ENCODE assay signal across 15 cellular contexts in genomic region chr15:41825572-41826535, GRCh38. TPM values are rescaled to one million over a fixed set of nuclear protein-coding genes. Genes with fewer than 3 reads are reported as not detected.
DNase-seq lines count a peak whose midpoint lies in the region; ATAC-seq and TF ChIP-seq lines count a peak whose summit lies in the region.
"Had no signal": no experiment of that assay in that cellular context is flagged by ENCODE, and none has a peak within 500 bp of the region (broad histone marks: within the 10 kb centered on the region; RNA-seq: fewer than 3 reads in every experiment).

No MANE protein-coding gene starts in this region.

- H3K27ac Mint-ChIP-seq in CD8-positive, alpha-beta T cell, result peak overlapping the region; percentile 66
- H3K27ac Mint-ChIP-seq in HFFc6 (no peak overlapping the region), brain (peak overlapping the region in 2 of 5 experiments; percentile 13 to 60), natural killer cell (peak overlapping the region in 1 of 2 donors; percentile 72)

- H3K27ac ChIP-seq in CD8-positive, alpha-beta T cell (ENCODE audit: low read depth, low read length), result no peak overlapping the region
- H3K27ac ChIP-seq: gastrocnemius medialis, GM23248 had no signal

- POLR2A ChIA-PET in CD8-positive, alpha-beta T cell (lab: Charles Lee), result no interaction called here

- intact Hi-C loops in CD8-positive, alpha-beta T cell (cut with DNase I, micrococcal nuclease), result loop anchor here (2.0 to 5.0 kb wide), 9 partner anchors 79 to 709 kb away; partner anchors contain the start of genes RPAP1 (in 2 of the 2), TYRO3 (in 2 of the 2), EHD4 (in 1 of the 2) and GANC (in 1 of the 2)
- intact Hi-C loops in natural killer cell (cut with micrococcal nuclease), result loop anchor here (5.0 kb wide), 1 partner anchor 76 kb away; no protein-coding TSS in a partner anchor

- H3K9me3 Mint-ChIP-seq in CD8-positive, alpha-beta T cell, result no peaks in the 10 kb centered on the region
- H3K9me3 Mint-ChIP-seq in HFFc6, result no peaks in the 10 kb centered on the region
- H3K9me3 Mint-ChIP-seq in brain, result peaks cover 0 to 2% (median 0%) of the 10 kb centered on the region in 5 experiments
- no peaks in the 10 kb centered on the region for H3K9me3 Mint-ChIP-seq in natural killer cell
- H3K9me3 Mint-ChIP-seq: CD14-positive monocyte had no signal

- H3K4me3 Mint-ChIP-seq in CD8-positive, alpha-beta T cell, result peak overlapping the region; percentile 83
- no peak overlapping the region for H3K4me3 Mint-ChIP-seq in HFFc6
- H3K4me3 Mint-ChIP-seq in brain, result peak overlapping the region; percentile 54 to 82 (median 71)
- peak overlapping the region; percentile 75 for H3K4me3 Mint-ChIP-seq in natural killer cell

- peaks cover 7% of the 10 kb centered on the region for H3K36me3 ChIP-seq in CD8-positive, alpha-beta T cell (ENCODE audit: insufficient read depth, low read length)

- H3K4me1 Mint-ChIP-seq in CD8-positive, alpha-beta T cell (ENCODE audit: low read depth), result peaks cover 21% of the 10 kb centered on the region
- H3K4me1 Mint-ChIP-seq in HFFc6 (ENCODE audit: low read depth) (peaks cover 15% of the 10 kb centered on the region), brain (peaks cover 18% of the 10 kb centered on the region), natural killer cell (peaks cover 12 to 19% of the 10 kb centered on the region in 2 donors)

- H3K27me3 ChIP-seq in CD8-positive, alpha-beta T cell (ENCODE audit: insufficient read depth, low read length), result no peaks in the 10 kb centered on the region
- H3K27me3 ChIP-seq: gastrocnemius medialis had no signal

- no peaks in the 10 kb centered on the region for H3K27me3 Mint-ChIP-seq in CD8-positive, alpha-beta T cell (ENCODE audit: low read depth)
- H3K27me3 Mint-ChIP-seq in HFFc6 (ENCODE audit: insufficient read depth) (peaks cover 6% of the 10 kb centered on the region), brain (peaks cover 4% of the 10 kb centered on the region), natural killer cell (ENCODE audit: low read depth in 2 of 2) (no peaks in the 10 kb centered on the region)

- peaks cover 12% of the 10 kb centered on the region for H3K4me1 ChIP-seq in CD8-positive, alpha-beta T cell (ENCODE audit: insufficient read depth, low read length)

- CTCF ChIA-PET in CD8-positive, alpha-beta T cell (lab: Charles Lee), result interaction anchor here (0.6 to 3.0 kb wide), 5 partner anchors 8 to 52 kb away, joined by 3 to 23 read pairs (median 6); partner anchors contain the start of gene MAPKBP1

- H3K4me3 ChIP-seq in CD8-positive, alpha-beta T cell (ENCODE audit: low read depth, low read length), result no peak overlapping the region
- H3K4me3 ChIP-seq: gastrocnemius medialis, GM23248 had no signal

- peak in 1 of 7 experiments; percentile 11 for DNase-seq in CD8-positive, alpha-beta T cell
- no peak for DNase-seq in HFFc6
- no peak for DNase-seq in natural killer cell
- no peak for DNase-seq in MV-4-11 (lab: John Stamatoyannopoulos, UW)
- no peak for DNase-seq in GDM1 (lab: John Stamatoyannopoulos, UW)
- DNase-seq: activated CD8-positive, alpha-beta memory T cell treated with anti-CD3 and anti-CD28 coated beads, Interleukin-2, amount 50 U/mL, for 48 hours; aorta; gastrocnemius medialis; GM23248; NCI-H2107; retina; stimulated activated CD4-positive, alpha-beta T cell treated with anti-CD3 and anti-CD28 coated beads, Interleukin-4, amount 100 ng/mL, for 4 hours had no signal

- ATAC-seq in CD8-positive, alpha-beta T cell, result no peak
- ATAC-seq in natural killer cell (no peak), HG03025 (IDR thresholded peaks at IDR 0.05; ENCODE audit: low FRiP score, unreplicated experiment) (no peak)
- ATAC-seq: gastrocnemius medialis had no signal

- no peak for TF ChIP-seq CTCF in CD8-positive, alpha-beta T cell (IDR thresholded peaks at IDR 0.05)
- TF ChIP-seq CTCF in HFFc6 (IDR thresholded peaks at IDR 0.05) (0 out of 2 replicates have a peak, but pooled peaks have one; percentile 9), brain (conservative IDR thresholded peaks at IDR 0.05) (no peak), natural killer cell (IDR thresholded peaks at IDR 0.05) (no peak)

- H3K9me3 ChIP-seq in CD8-positive, alpha-beta T cell (ENCODE audit: low read length), result no peaks in the 10 kb centered on the region
- H3K9me3 ChIP-seq: gastrocnemius medialis had no signal

- peaks cover 39% of the 10 kb centered on the region for H3K36me3 Mint-ChIP-seq in CD8-positive, alpha-beta T cell
- H3K36me3 Mint-ChIP-seq in HFFc6 (ENCODE audit: low read depth) (peaks cover 5% of the 10 kb centered on the region; the same call in 1 of the 2 replicates), brain (peaks cover 9% of the 10 kb centered on the region), natural killer cell (no peaks in the 10 kb centered on the region)

RNA-seq across cellular contexts. Expression of gene JMJD7, which starts 2.0 kb away (rescaled TPM):
- 10 to 100 TPM; 27.5 to 38.3 TPM for total RNA-seq in CD8-positive, alpha-beta T cell
- total RNA-seq in HFFc6 (2021; fragmentation: NEBNext Ultra II Directional; extraction: Animal tissue kit (Norgen Biotek cat#: 25700)), result 10 to 100 TPM in 1 of 6 experiments, 1 to 10 TPM in 5; 4.9 to 11.0 (median 8.2) TPM
- polyA plus RNA-seq in brain (ENCODE audit: insufficient read depth, low read depth, low replicate concordance), result 7.7 TPM
- 10 to 100 TPM; 20.3 to 36.4 (median 28.7) TPM for total RNA-seq in natural killer cell

RNA-seq across cellular contexts. Expression of gene PLA2G4B, which starts 12.8 kb away (rescaled TPM):
- 10 to 100 TPM; 25.0 to 26.1 TPM for total RNA-seq in CD8-positive, alpha-beta T cell
- 1 to 10 TPM; 1.6 to 3.0 (median 2.7) TPM for total RNA-seq in HFFc6 (2021; fragmentation: NEBNext Ultra II Directional; extraction: Animal tissue kit (Norgen Biotek cat#: 25700))
- polyA plus RNA-seq in brain (ENCODE audit: insufficient read depth, low read depth, low replicate concordance), result 1.2 TPM
- 10 to 100 TPM; 15.2 to 17.5 (median 17.4) TPM for total RNA-seq in natural killer cell

RNA-seq across cellular contexts. Expression of gene MAPKBP1, which starts 51.6 kb away (rescaled TPM):
- 10 to 100 TPM; 24.2 to 25.3 TPM for total RNA-seq in CD8-positive, alpha-beta T cell
- total RNA-seq in HFFc6 (2021; fragmentation: NEBNext Ultra II Directional; extraction: Animal tissue kit (Norgen Biotek cat#: 25700)), result 10 to 100 TPM; 15.7 to 22.4 (median 18.1) TPM
- 11.0 TPM for polyA plus RNA-seq in brain (ENCODE audit: insufficient read depth, low read depth, low replicate concordance)
- total RNA-seq in natural killer cell, result 10 to 100 TPM; 44.8 to 55.4 (median 49.0) TPM

Comparison
In these comparisons a context has a peak if more than half of its experiments do, and no peak if none do; other contexts are left out.
1. RNA of gene PLA2G4B, which starts 12.8 kb away (total RNA-seq): 25.0 to 26.1 TPM in CD8-positive, alpha-beta T cell and 15.2 to 17.5 TPM in natural killer cell; 1.6 to 3.0 TPM in HFFc6; every median in the first group is over 4 times any median in the second.